Comparison of ENCODE assay signal across 16 cellular contexts in genomic region chr1:163173121-163173520, GRCh38. TPM values are rescaled to one million over a fixed set of nuclear protein-coding genes. Genes with fewer than 3 reads are reported as not detected.
DNase-seq lines count a peak whose midpoint lies in the region; ATAC-seq, FAIRE-seq and TF ChIP-seq lines count a peak whose summit lies in the region.
"Had no signal": no experiment of that assay in that cellular context is flagged by ENCODE, and none has a peak within 500 bp of the region (broad histone marks: within the 10 kb centered on the region; RNA-seq: fewer than 3 reads in every experiment).

No MANE protein-coding gene starts in this region.

- H3K36me3 ChIP-seq in ascending aorta (no peaks in the 10 kb centered on the region), left lung (no peaks in the 10 kb centered on the region), thoracic aorta (no peaks in the 10 kb centered on the region), pancreas (no peaks in the 10 kb centered on the region), heart right ventricle (no peaks in the 10 kb centered on the region)
- H3K36me3 ChIP-seq: SJCRH30 had no signal

- H3K4me1 ChIP-seq in ascending aorta (peaks cover 0 to 54% of the 10 kb centered on the region in 2 donors), left lung (peaks cover 4 to 11% of the 10 kb centered on the region in 2 donors), thoracic aorta (ENCODE audit: control insufficient read depth in 1 of 2, low read depth in 2 of 2) (peaks cover 26 to 89% of the 10 kb centered on the region in 2 donors), pancreas (no peaks in the 10 kb centered on the region), heart right ventricle (peaks cover 3 to 58% (median 14%) of the 10 kb centered on the region in 9 donors)
- H3K4me1 ChIP-seq: SJCRH30 had no signal

- TF ChIP-seq CTCF in ascending aorta (IDR thresholded peaks at IDR 0.05) (no peak), left lung (IDR thresholded peaks at IDR 0.05) (no peak), thoracic aorta (IDR thresholded peaks at IDR 0.05) (no peak), pancreas (IDR thresholded peaks at IDR 0.05) (no peak), heart right ventricle (IDR thresholded peaks at IDR 0.05) (no peak)

- DNase-seq in DMS 273 (lab: John Stamatoyannopoulos, UW; ENCODE audit: unreplicated experiment) (peak; percentile 22), DMS 273 treated with DMSO at 0.1 percent for 48 hours (lab: John Stamatoyannopoulos, UW) (no peak), ascending aorta (ENCODE audit: low spot score in 2 of 2) (no peak), left lung (no peak), thoracic aorta (ENCODE audit: low spot score) (no peak), pancreas (no peak), heart right ventricle (no peak)
- no peak for DNase-seq in stimulated activated naive CD4-positive, alpha-beta T cell (lab: John Stamatoyannopoulos, UW)
- DNase-seq: activated T-cell treated with anti-CD3 and anti-CD28 coated beads, Interleukin-2, amount 50 U/mL, for 72 hours; CD8-positive, alpha-beta T cell; NCI-H1048; SJCRH30; testis had no signal

- intact Hi-C loops in ascending aorta (cut with DNase I) = no loop called here
- intact Hi-C loops in left lung (cut with DNase I) = loop anchor here in 1 of 2 donors (10.0 kb wide), 2 partner anchors 288 to 318 kb away; no protein-coding TSS in a partner anchor
- intact Hi-C loops in pancreas (cut with DNase I) = loop anchor here in 1 of 3 donors (10.0 kb wide), 1 partner anchor 318 kb away; no protein-coding TSS in a partner anchor
- intact Hi-C loops in heart right ventricle (cut with DNase I) = loop anchor here in 8 of 10 donors (5.0 to 10.0 kb wide), 5 partner anchors 101 to 321 kb away; no protein-coding TSS in a partner anchor

- 38 to 44% methylated on average over 4 of the region's 4 CpGs for WGBS in pancreas, 2 donors
- 52 to 59% methylated on average over 4 of the region's 4 CpGs for WGBS in heart right ventricle, 2 donors

- H3K4me3 ChIP-seq in ascending aorta (peak overlapping the region in 1 of 2 donors; percentile 47), left lung (no peak overlapping the region), thoracic aorta (peak overlapping the region; percentile 49), pancreas (no peak overlapping the region), heart right ventricle (no peak overlapping the region)
- H3K4me3 ChIP-seq: SJCRH30, testis had no signal

- ATAC-seq in left lung (no peak), thoracic aorta (ENCODE audit: insufficient number of reproducible peaks, low FRiP score, low read depth) (no peak), pancreas (no peak), heart right ventricle (no peak)
- ATAC-seq: activated T-cell treated with anti-CD3 and anti-CD28 coated beads, Interleukin-2, amount 50 U/mL, for 72 hours; CD8-positive, alpha-beta T cell; HepG2 had no signal

- FAIRE-seq in pancreas (lab: Jason Lieb, UNC) = no peak
- FAIRE-seq: GM19239, HepG2 had no signal

- no peaks in the 10 kb centered on the region for H3K27me3 ChIP-seq in ascending aorta
- no peaks in the 10 kb centered on the region for H3K27me3 ChIP-seq in left lung
- no peaks in the 10 kb centered on the region for H3K27me3 ChIP-seq in thoracic aorta (replicated peaks; ENCODE audit: insufficient read depth)
- no peaks in the 10 kb centered on the region for H3K27me3 ChIP-seq in pancreas
- no peaks in the 10 kb centered on the region for H3K27me3 ChIP-seq in heart right ventricle
- H3K27me3 ChIP-seq: SJCRH30, testis had no signal

- H3K9me3 ChIP-seq in ascending aorta (no peaks in the 10 kb centered on the region), left lung (no peaks in the 10 kb centered on the region), thoracic aorta (no peaks in the 10 kb centered on the region), pancreas (no peaks in the 10 kb centered on the region), heart right ventricle (no peaks in the 10 kb centered on the region)
- H3K9me3 ChIP-seq: SJCRH30, testis had no signal

- H3K27ac ChIP-seq in ascending aorta (peak overlapping the region; percentile 82 to 85), left lung (peak overlapping the region; percentile 14 to 23), thoracic aorta (peak overlapping the region; percentile 87), pancreas (no peak overlapping the region), heart right ventricle (peak overlapping the region in 4 of 10 donors; percentile 29 to 54 (median 43))
- H3K27ac ChIP-seq: 22Rv1, SJCRH30, testis had no signal

RNA-seq across cellular contexts. Expression of gene RGS5, which starts 29.6 kb away (rescaled TPM):
- total RNA-seq in ascending aorta (732 TPM), left lung (10 to 100 TPM; 48.5 to 98.0 TPM), thoracic aorta (1,000 to 10,000 TPM; 1,210 to 1,385 TPM), pancreas (10 to 100 TPM; 10.0 to 32.4 (median 16.5) TPM), heart right ventricle (100 to 1,000 TPM; 120 to 393 (median 207) TPM)
- polyA plus RNA-seq in pancreas (10 to 100 TPM in 1 of 2 donors, 1 to 10 TPM in 1; 3.4 to 25.9 TPM), heart right ventricle (100 to 1,000 TPM in 1 of 2 donors, 10 to 100 TPM in 1; 83.9 to 130 TPM)

Comparison
In these comparisons a context has a peak if more than half of its experiments do, and no peak if none do; other contexts are left out.
1. H3K27ac ChIP-seq: peak in ascending aorta (2 of 2), left lung (2 of 2) and thoracic aorta (2 of 2); none in pancreas (0 of 4).